18 cellular contexts compared by ENCODE assay signal in genomic region chr11:93719310-93719709, GRCh38.
"Had no signal": no experiment of that assay in that cellular context is flagged by ENCODE, and none has a peak within 500 bp of the region (broad histone marks: within the 10 kb centered on the region; RNA-seq: fewer than 3 reads in every experiment).

No MANE protein-coding gene starts in this region.

- H3K79me2 ChIP-seq: parathyroid adenoma had no signal

- H3K27ac ChIP-seq: body of pancreas, foreskin keratinocyte, left ventricle myocardium inferior, parathyroid adenoma, sigmoid colon, thoracic aorta, upper lobe of right lung had no signal

- H3K27ac Mint-ChIP-seq: activated naive CD8-positive, alpha-beta T cell treated with anti-CD3 and anti-CD28 coated beads for 36 hours had no signal

- H3K27me3 Mint-ChIP-seq: activated naive CD8-positive, alpha-beta T cell treated with anti-CD3 and anti-CD28 coated beads for 36 hours; central memory CD8-positive, alpha-beta T cell; naive thymus-derived CD8-positive, alpha-beta T cell had no signal

- H3K9me3 Mint-ChIP-seq: activated T-cell treated with anti-CD3 and anti-CD28 coated beads, Interleukin-2, amount 50 U/mL, for 4 hours; central memory CD8-positive, alpha-beta T cell had no signal

- ATAC-seq: activated T-cell treated with anti-CD3 and anti-CD28 coated beads, Interleukin-2, amount 50 U/mL, for 4 hours; body of pancreas; foreskin keratinocyte; mucosa of descending colon; naive thymus-derived CD8-positive, alpha-beta T cell; upper lobe of right lung had no signal

- H3K9ac ChIP-seq: parathyroid adenoma had no signal

- H3K4me3 ChIP-seq: body of pancreas, left ventricle myocardium inferior, mucosa of descending colon, sigmoid colon, thoracic aorta, upper lobe of right lung had no signal

- H2AFZ ChIP-seq: parathyroid adenoma had no signal

- DNase-seq: activated CD4-positive, alpha-beta T cell treated with anti-CD3 and anti-CD28 coated beads, Interleukin-2, amount 50 U/mL, for 4 hours; activated CD4-positive, CD25-positive, alpha-beta regulatory T cell; activated naive CD8-positive, alpha-beta T cell treated with anti-CD3 and anti-CD28 coated beads for 36 hours; activated T-cell treated with anti-CD3 and anti-CD28 coated beads, Interleukin-2, amount 50 U/mL, for 4 hours; amygdala; body of pancreas; effector CD8-positive, alpha-beta T cell; foreskin keratinocyte; glutamatergic neuron; left ventricle myocardium inferior; mucosa of descending colon; naive thymus-derived CD8-positive, alpha-beta T cell; sigmoid colon; spleen; upper lobe of right lung had no signal

- H3K9me3 ChIP-seq: body of pancreas, left ventricle myocardium inferior, mucosa of descending colon, sigmoid colon, spleen, thoracic aorta, upper lobe of right lung had no signal

- H3K4me3 Mint-ChIP-seq: activated naive CD8-positive, alpha-beta T cell treated with anti-CD3 and anti-CD28 coated beads for 36 hours; activated T-cell treated with anti-CD3 and anti-CD28 coated beads, Interleukin-2, amount 50 U/mL, for 4 hours had no signal

- H3K27me3 ChIP-seq: body of pancreas, foreskin keratinocyte, sigmoid colon, spleen, upper lobe of right lung had no signal

- H3K4me1 ChIP-seq: body of pancreas, foreskin keratinocyte, parathyroid adenoma, sigmoid colon, upper lobe of right lung had no signal
